Comparison of ENCODE assay signal across 8 cellular contexts in genomic region chr12:6492838-6493579, GRCh38. TPM values are rescaled to one million over a fixed set of nuclear protein-coding genes. Genes with fewer than 3 reads are reported as not detected.
DNase-seq lines count a peak whose midpoint lies in the region; ATAC-seq and TF ChIP-seq lines count a peak whose summit lies in the region.

Gene MRPL51 (minus strand): TSS chr12:6493262. CDS start chr12:6493136, 126 bp downstream.

- peak within 1 kb of the TSS; percentile 98 for H3K4me2 ChIP-seq in fibroblast of lung (ENCODE audit: extremely low read depth, insufficient read depth, low read length)

- no peaks in the 10 kb centered on the region for H3K27me3 ChIP-seq in fibroblast of lung (ENCODE audit: control insufficient read depth, insufficient read depth, low read length)
- no peaks in the 10 kb centered on the region for H3K27me3 ChIP-seq in naive thymus-derived CD4-positive, alpha-beta T cell (ENCODE audit: control insufficient read depth in 2 of 2, insufficient read depth in 2 of 2, low read length in 2 of 2)

- peaks cover 12% of the 10 kb centered on the region for H3K4me1 Mint-ChIP-seq in activated T-helper 17 cell treated with anti-CD3 and anti-CD28 coated beads, Interleukin-2, amount 50 U/mL, for 72 hours
- H3K4me1 Mint-ChIP-seq in naive thymus-derived CD4-positive, alpha-beta T cell: peaks cover 18 to 44% (median 36%) of the 10 kb centered on the region in 7 donors
- H3K4me1 Mint-ChIP-seq in stimulated activated memory B cell treated with anti-CD40 and anti-IgM and Interleukin-4, amounts not matched to agents 10 μg/mL and 1 μg/mL and 100 μg/mL, for 72 hours: peaks cover 21% of the 10 kb centered on the region

- peak within 1 kb of the TSS; percentile 72 to 99 (median 78) for H3K4me3 ChIP-seq in fibroblast of lung (replicated peaks in 1 of 4; ENCODE audit: control extremely low read depth in 1 of 4, insufficient read depth in 1 of 4, low read depth in 3 of 4, low read length in 4 of 4)
- peak within 1 kb of the TSS; percentile 98 for H3K4me3 ChIP-seq in naive thymus-derived CD4-positive, alpha-beta T cell (ENCODE audit: low read length)

- no peaks in the 10 kb centered on the region for H3K9me3 ChIP-seq in fibroblast of lung (ENCODE audit: control insufficient read depth, insufficient read depth, low read depth, low read length)
- no peaks in the 10 kb centered on the region for H3K9me3 ChIP-seq in naive thymus-derived CD4-positive, alpha-beta T cell (ENCODE audit: control insufficient read depth in 2 of 3, low read length in 3 of 3)

- H3K36me3 ChIP-seq in fibroblast of lung (ENCODE audit: control insufficient read depth, insufficient read depth, low read length): no peaks in the 10 kb centered on the region
- peaks cover 4 to 13% (median 5%) of the 10 kb centered on the region in 3 experiments for H3K36me3 ChIP-seq in naive thymus-derived CD4-positive, alpha-beta T cell (ENCODE audit: control insufficient read depth in 2 of 3, insufficient read depth in 3 of 3, low read length in 3 of 3)

- ATAC-seq in activated T-helper 17 cell treated with anti-CD3 and anti-CD28 coated beads, Interleukin-2, amount 50 U/mL, for 72 hours (replicated peaks): peak; percentile 81
- ATAC-seq in naive thymus-derived CD4-positive, alpha-beta T cell: peak; percentile 90
- ATAC-seq in stimulated activated memory B cell treated with anti-CD40 and anti-IgM and Interleukin-4, amounts not matched to agents 10 μg/mL and 1 μg/mL and 100 μg/mL, for 72 hours: peak; percentile 94

- DNase-seq in Daoy (ENCODE audit: low read depth) (peak; percentile 98), GOT3 (lab: John Stamatoyannopoulos, UW) (peak; percentile 90), LoVo (ENCODE audit: low spot score) (peak; percentile 98), RWPE1 (ENCODE audit: low spot score) (peak; percentile 96), fibroblast of lung (ENCODE audit: low read depth in 2 of 2) (peak; percentile 93)
- peak; percentile 93 to 98 (median 94) for DNase-seq in naive thymus-derived CD4-positive, alpha-beta T cell

- H3K9me3 Mint-ChIP-seq in activated T-helper 17 cell treated with anti-CD3 and anti-CD28 coated beads, Interleukin-2, amount 50 U/mL, for 72 hours: no peaks in the 10 kb centered on the region
- H3K9me3 Mint-ChIP-seq in naive thymus-derived CD4-positive, alpha-beta T cell: peaks cover 0 to 3% (median 0%) of the 10 kb centered on the region in 11 donors
- no peaks in the 10 kb centered on the region for H3K9me3 Mint-ChIP-seq in stimulated activated memory B cell treated with anti-CD40 and anti-IgM and Interleukin-4, amounts not matched to agents 10 μg/mL and 1 μg/mL and 100 μg/mL, for 72 hours

- peak within 1 kb of the TSS; percentile 85 for H2AFZ ChIP-seq in fibroblast of lung (ENCODE audit: low read length)

- H3K36me3 Mint-ChIP-seq in activated T-helper 17 cell treated with anti-CD3 and anti-CD28 coated beads, Interleukin-2, amount 50 U/mL, for 72 hours (ENCODE audit: low read depth): peaks cover 70% of the 10 kb centered on the region
- H3K36me3 Mint-ChIP-seq in naive thymus-derived CD4-positive, alpha-beta T cell: peaks cover 0 to 26% (median 8%) of the 10 kb centered on the region in 5 donors
- H3K36me3 Mint-ChIP-seq in stimulated activated memory B cell treated with anti-CD40 and anti-IgM and Interleukin-4, amounts not matched to agents 10 μg/mL and 1 μg/mL and 100 μg/mL, for 72 hours: peaks cover 24% of the 10 kb centered on the region

- H3K9ac ChIP-seq in fibroblast of lung (ENCODE audit: insufficient read depth, low read length): peak within 1 kb of the TSS; percentile 70

- peak within 1 kb of the TSS; percentile 93 for H3K27ac ChIP-seq in RWPE1
- H3K27ac ChIP-seq in fibroblast of lung (ENCODE audit: insufficient read depth, low read length): peak within 1 kb of the TSS; percentile 95
- peak within 1 kb of the TSS; percentile 83 for H3K27ac ChIP-seq in naive thymus-derived CD4-positive, alpha-beta T cell (ENCODE audit: low read depth, low read length)

- H3K27ac Mint-ChIP-seq in activated T-helper 17 cell treated with anti-CD3 and anti-CD28 coated beads, Interleukin-2, amount 50 U/mL, for 72 hours: peak within 1 kb of the TSS; percentile 96
- peak within 1 kb of the TSS; percentile 87 to 97 (median 96) for H3K27ac Mint-ChIP-seq in naive thymus-derived CD4-positive, alpha-beta T cell
- H3K27ac Mint-ChIP-seq in stimulated activated memory B cell treated with anti-CD40 and anti-IgM and Interleukin-4, amounts not matched to agents 10 μg/mL and 1 μg/mL and 100 μg/mL, for 72 hours: peak within 1 kb of the TSS; percentile 99

- no peak for TF ChIP-seq CTCF in RWPE1 (conservative IDR thresholded peaks at IDR 0.05; ENCODE audit: low read depth)
- TF ChIP-seq CTCF in fibroblast of lung (conservative IDR thresholded peaks at IDR 0.05 in 1 of 2, IDR thresholded peaks at IDR 0.05 in 1 of 2; ENCODE audit: low read depth in 1 of 2, low read length in 2 of 2): no peak

- POLR2A ChIA-PET in RWPE1 (lab: Yijun Ruan, JAX; ENCODE audit: low non-redundant PET): interaction anchor here (0.6 to 1.5 kb wide), 4 partner anchors 22 to 274 kb away, joined by 3 to 6 read pairs (median 3); partner anchors contain the start of genes GAPDH and VAMP1
- POLR2A ChIA-PET in naive thymus-derived CD4-positive, alpha-beta T cell (lab: Charles Lee): interaction anchor here (0.5 to 3.3 kb wide), 25 partner anchors 9 to 359 kb away, joined by 3 to 55 read pairs (median 4); partner anchors contain the start of genes CD27, GAPDH, TAPBPL and TNFRSF1A

- peak within 1 kb of the TSS; percentile 83 for H3K4me3 Mint-ChIP-seq in activated T-helper 17 cell treated with anti-CD3 and anti-CD28 coated beads, Interleukin-2, amount 50 U/mL, for 72 hours
- peak within 1 kb of the TSS; percentile 86 to 98 (median 96) for H3K4me3 Mint-ChIP-seq in naive thymus-derived CD4-positive, alpha-beta T cell
- H3K4me3 Mint-ChIP-seq in stimulated activated memory B cell treated with anti-CD40 and anti-IgM and Interleukin-4, amounts not matched to agents 10 μg/mL and 1 μg/mL and 100 μg/mL, for 72 hours: peak within 1 kb of the TSS; percentile 94

- peaks cover 36% of the 10 kb centered on the region for H3K79me2 ChIP-seq in fibroblast of lung (ENCODE audit: control insufficient read depth, insufficient read depth, low read length)

- no peaks in the 10 kb centered on the region for H4K20me1 ChIP-seq in fibroblast of lung (ENCODE audit: control insufficient read depth, extremely low read depth, insufficient read depth, low read length)

- H3K27me3 Mint-ChIP-seq in activated T-helper 17 cell treated with anti-CD3 and anti-CD28 coated beads, Interleukin-2, amount 50 U/mL, for 72 hours: no peaks in the 10 kb centered on the region
- H3K27me3 Mint-ChIP-seq in naive thymus-derived CD4-positive, alpha-beta T cell: no peaks in the 10 kb centered on the region
- H3K27me3 Mint-ChIP-seq in stimulated activated memory B cell treated with anti-CD40 and anti-IgM and Interleukin-4, amounts not matched to agents 10 μg/mL and 1 μg/mL and 100 μg/mL, for 72 hours: no peaks in the 10 kb centered on the region

- CTCF ChIA-PET in RWPE1 (lab: Yijun Ruan, JAX): no interaction called here
- CTCF ChIA-PET in naive thymus-derived CD4-positive, alpha-beta T cell (lab: Charles Lee): interaction anchor here (1.1 to 1.8 kb wide), 3 partner anchors 22 to 69 kb away, joined by 3 to 8 read pairs (median 5); partner anchors contain the start of gene VAMP1

- intact Hi-C loops in naive thymus-derived CD4-positive, alpha-beta T cell (cut with micrococcal nuclease): loop anchor here (1.0 to 5.0 kb wide), 22 partner anchors 23 to 1534 kb away; partner anchors contain the start of genes CHD4 (in 2 of the 2), COPS7A (in 2 of the 2), ING4 (in 2 of the 2) and VAMP1 (in 2 of the 2)

- peaks cover 8% of the 10 kb centered on the region for H3K4me1 ChIP-seq in fibroblast of lung (ENCODE audit: control insufficient read depth, extremely low read depth, insufficient read depth, low read length)
- peaks cover 22 to 24% of the 10 kb centered on the region in 2 donors for H3K4me1 ChIP-seq in naive thymus-derived CD4-positive, alpha-beta T cell (ENCODE audit: control insufficient read depth in 2 of 2, insufficient read depth in 2 of 2, low read length in 2 of 2)

RNA-seq across cellular contexts. Expression of gene MRPL51, which starts in this region (rescaled TPM):
- total RNA-seq in Daoy (2014; rRNA removed; shearing (Covaris generic)): 250 and 327 TPM in 2 replicates
- total RNA-seq in activated T-helper 17 cell treated with anti-CD3 and anti-CD28 coated beads, Interleukin-2, amount 50 U/mL, for 72 hours: 100 to 1,000 TPM; 262 to 317 TPM
- 118 and 142 TPM in 2 replicates for total RNA-seq in fibroblast of lung
- 120 and 166 TPM in 2 replicates for polyA plus RNA-seq in fibroblast of lung
- polyA plus RNA-seq in fibroblast of lung (2012): 242 and 298 TPM in 2 replicates
- 10.5 and 16.3 TPM in 2 replicates for polyA minus RNA-seq in fibroblast of lung (ENCODE audit: low replicate concordance)
- 100 to 1,000 TPM in 1 of 5 experiments, 10 to 100 TPM in 4; 22.5 to 208 (median 80.9) TPM for total RNA-seq in naive thymus-derived CD4-positive, alpha-beta T cell
- 100 to 1,000 TPM; 204 to 220 TPM for polyA plus RNA-seq in naive thymus-derived CD4-positive, alpha-beta T cell

Comparison
In these comparisons a context has a peak if more than half of its experiments do, and no peak if none do; other contexts are left out.
1. Peak in every context shown above with its lines: DNase-seq, ATAC-seq, H3K4me3 ChIP-seq and H3K27ac ChIP-seq.